2 cellular contexts compared by ENCODE assay signal in the genomic region with DNA sequence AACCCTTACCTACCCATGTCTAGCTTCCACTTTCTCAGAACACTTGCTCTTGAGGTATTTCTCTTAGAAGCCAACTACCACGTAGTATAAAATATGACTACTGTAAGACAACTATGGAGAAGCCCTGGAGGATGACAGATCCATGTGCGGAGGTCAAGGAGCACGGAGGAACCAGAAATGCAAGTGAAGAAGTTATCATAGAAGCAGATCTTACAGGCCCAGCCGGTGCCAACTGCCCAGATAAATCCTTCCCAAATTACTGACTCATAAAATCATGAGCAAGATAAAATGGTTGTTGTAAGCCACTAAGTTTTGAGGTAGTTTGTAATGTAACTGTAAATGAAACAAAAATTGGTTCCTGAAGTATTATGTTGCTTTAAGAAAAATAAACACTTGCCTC.
TF ChIP-seq lines count a peak whose summit lies in the region.

No MANE protein-coding gene starts in this region.

TF ChIP-seq in IMR-90, 13 proteins besides CTCF, POLR2A, EP300 and RAD21:
- TF ChIP-seq BHLHE40 (IDR thresholded peaks at IDR 0.05; ENCODE audit: low read depth, low read length) (no peak), MAZ (IDR thresholded peaks at IDR 0.05; ENCODE audit: borderline replicate concordance, low read depth, low read length) (no peak), NFE2L2 (IDR thresholded peaks at IDR 0.05; ENCODE audit: low read depth, low read length) (no peak), RCOR1 (IDR thresholded peaks at IDR 0.05; ENCODE audit: insufficient replicate concordance, low read length) (no peak), RFX5 (IDR thresholded peaks at IDR 0.05; ENCODE audit: low read depth, low read length) (no peak), SMC3 (IDR thresholded peaks at IDR 0.05; ENCODE audit: low read depth, low read length) (no peak), FOS (IDR thresholded peaks at IDR 0.05; ENCODE audit: low read depth, low read length) (no peak)

TF ChIP-seq in SK-N-SH treated with all-trans-retinoic acid at 6 μM for 48 hours, 23 proteins besides CTCF, POLR2A, EP300 and RAD21:
- no peak for TF ChIP-seq CSDC2 (CRISPR knock-in tag; IDR thresholded peaks at IDR 0.05)
- no peak for TF ChIP-seq ZC3H10 (CRISPR knock-in tag; IDR thresholded peaks at IDR 0.05)
